ENCODE assay signal across 31 cellular contexts in genomic region chr9:123104807-123105206, GRCh38.
"Had no signal": no experiment of that assay in that cellular context is flagged by ENCODE, and none has a peak within 500 bp of the region (broad histone marks: within the 10 kb centered on the region; RNA-seq: fewer than 3 reads in every experiment).

No MANE protein-coding gene starts in this region.

- H3K79me2 ChIP-seq: parathyroid adenoma had no signal

- H3K27ac Mint-ChIP-seq: activated CD4-positive, alpha-beta memory T cell treated with anti-CD3 and anti-CD28 coated beads, Interleukin-2, amount 10 ng/mL, durations not matched to agents 7 days and 5 days; activated CD4-positive, alpha-beta T cell treated with anti-CD3 and anti-CD28 coated beads, Interleukin-2, amount 10 ng/mL, durations not matched to agents 24 days and 14 days; activated naive CD4-positive, alpha-beta T cell treated with anti-CD3 and anti-CD28 coated beads, Interleukin-2, amount 50 U/mL, for 24 hours; activated T-helper 2 cell treated with anti-CD3 and anti-CD28 coated beads, Interferon-gamma antibody, Interleukin-2, Interleukin-4, amounts not matched to agents 10 μg/mL and 5 μg/mL and 100 μg/mL, durations not matched to agents 14 hours and 24 hours and 36 hours; mesothelial cell of epicardium; neural progenitor cell had no signal

- DNase-seq: activated CD4-positive, alpha-beta memory T cell treated with anti-CD3 and anti-CD28 coated beads, Interleukin-2, amount 10 ng/mL, durations not matched to agents 7 days and 5 days; activated CD4-positive, alpha-beta T cell treated with anti-CD3 and anti-CD28 coated beads, Interleukin-2, amount 10 ng/mL, durations not matched to agents 24 days and 14 days; activated CD4-positive, CD25-positive, alpha-beta regulatory T cell treated with anti-CD3 and anti-CD28 coated beads, Interleukin-2, amount 50 U/mL, for 72 hours; activated CD8-positive, alpha-beta memory T cell treated with anti-CD3 and anti-CD28 coated beads, Interleukin-2, amount 50 U/mL, for 48 hours; activated naive CD8-positive, alpha-beta T cell treated with anti-CD3 and anti-CD28 coated beads, Interleukin-2, amount 50 U/mL, for 24 hours; activated T-cell treated with anti-CD3 and anti-CD28 coated beads, Interleukin-2, amount 50 U/mL, for 48 hours; central memory CD4-positive, alpha-beta T cell; hippocampal formation; left cardiac atrium; left ventricle myocardium superior; mammary epithelial cell; naive thymus-derived CD4-positive, alpha-beta T cell; occipital lobe; psoas muscle; stimulated activated CD4-positive, alpha-beta T cell treated with anti-CD3 and anti-CD28 coated beads, Interleukin-2, amount 100 ng/mL, for 24 hours; stomach; T-helper 9 cell; thyroid gland; upper lobe of left lung; WERI-Rb-1 had no signal

- H3K4me1 ChIP-seq: breast epithelium, neural progenitor cell, parathyroid adenoma, psoas muscle, upper lobe of left lung, vagina had no signal

- H2AFZ ChIP-seq: neural progenitor cell, parathyroid adenoma had no signal

- FAIRE-seq: endothelial cell of umbilical vein, keratinocyte, TTC549 had no signal

- H3K4me3 ChIP-seq: breast epithelium, neural progenitor cell, psoas muscle, smooth muscle cell, stomach, thyroid gland, upper lobe of left lung, vagina had no signal

- H3K9me3 Mint-ChIP-seq: activated CD4-positive, alpha-beta memory T cell treated with anti-CD3 and anti-CD28 coated beads, Interleukin-2, amount 10 ng/mL, durations not matched to agents 7 days and 5 days; activated CD4-positive, alpha-beta T cell treated with anti-CD3 and anti-CD28 coated beads, Interleukin-2, amount 10 ng/mL, durations not matched to agents 24 days and 14 days; activated naive CD4-positive, alpha-beta T cell treated with anti-CD3 and anti-CD28 coated beads, Interleukin-2, amount 50 U/mL, for 24 hours; activated naive CD8-positive, alpha-beta T cell treated with anti-CD3 and anti-CD28 coated beads, Interleukin-2, amount 50 U/mL, for 24 hours; activated T-helper 2 cell treated with anti-CD3 and anti-CD28 coated beads, Interferon-gamma antibody, Interleukin-2, Interleukin-4, amounts not matched to agents 10 μg/mL and 5 μg/mL and 100 μg/mL, durations not matched to agents 14 hours and 24 hours and 36 hours; mesothelial cell of epicardium; neural progenitor cell had no signal

- H3K27ac ChIP-seq: breast epithelium, neural progenitor cell, parathyroid adenoma, psoas muscle, stomach, thyroid gland, upper lobe of left lung, vagina, WERI-Rb-1 had no signal

- H3K4me2 ChIP-seq: neural progenitor cell, smooth muscle cell had no signal

- H3K9ac ChIP-seq: neural progenitor cell, parathyroid adenoma had no signal

- H3K27me3 ChIP-seq: breast epithelium, neural progenitor cell, stomach, thyroid gland, upper lobe of left lung, vagina had no signal

- H3K9me3 ChIP-seq: breast epithelium, psoas muscle, stomach, thyroid gland, upper lobe of left lung, vagina had no signal

- H3K27me3 Mint-ChIP-seq: activated CD4-positive, alpha-beta memory T cell treated with anti-CD3 and anti-CD28 coated beads, Interleukin-2, amount 10 ng/mL, durations not matched to agents 7 days and 5 days; activated CD4-positive, alpha-beta T cell treated with anti-CD3 and anti-CD28 coated beads, Interleukin-2, amount 10 ng/mL, durations not matched to agents 24 days and 14 days; activated naive CD4-positive, alpha-beta T cell treated with anti-CD3 and anti-CD28 coated beads, Interleukin-2, amount 50 U/mL, for 24 hours; activated naive CD8-positive, alpha-beta T cell treated with anti-CD3 and anti-CD28 coated beads, Interleukin-2, amount 50 U/mL, for 24 hours; naive thymus-derived CD4-positive, alpha-beta T cell had no signal

- ATAC-seq: activated naive CD8-positive, alpha-beta T cell treated with anti-CD3 and anti-CD28 coated beads, Interleukin-2, amount 50 U/mL, for 24 hours; left cardiac atrium; left ventricle myocardium superior; naive thymus-derived CD4-positive, alpha-beta T cell; psoas muscle had no signal

- H3K4me1 Mint-ChIP-seq: activated CD4-positive, alpha-beta memory T cell treated with anti-CD3 and anti-CD28 coated beads, Interleukin-2, amount 10 ng/mL, durations not matched to agents 7 days and 5 days; activated CD4-positive, alpha-beta T cell treated with anti-CD3 and anti-CD28 coated beads, Interleukin-2, amount 10 ng/mL, durations not matched to agents 24 days and 14 days; activated naive CD4-positive, alpha-beta T cell treated with anti-CD3 and anti-CD28 coated beads, Interleukin-2, amount 50 U/mL, for 24 hours; activated naive CD8-positive, alpha-beta T cell treated with anti-CD3 and anti-CD28 coated beads, Interleukin-2, amount 50 U/mL, for 24 hours; neural progenitor cell had no signal

- H3K4me3 Mint-ChIP-seq: activated CD4-positive, alpha-beta memory T cell treated with anti-CD3 and anti-CD28 coated beads, Interleukin-2, amount 10 ng/mL, durations not matched to agents 7 days and 5 days; activated CD4-positive, alpha-beta T cell treated with anti-CD3 and anti-CD28 coated beads, Interleukin-2, amount 10 ng/mL, durations not matched to agents 24 days and 14 days; activated naive CD4-positive, alpha-beta T cell treated with anti-CD3 and anti-CD28 coated beads, Interleukin-2, amount 50 U/mL, for 24 hours; activated naive CD8-positive, alpha-beta T cell treated with anti-CD3 and anti-CD28 coated beads, Interleukin-2, amount 50 U/mL, for 24 hours; mesothelial cell of epicardium; naive thymus-derived CD4-positive, alpha-beta T cell; neural progenitor cell had no signal

- H3K36me3 ChIP-seq: breast epithelium had no signal
